In the genomic region with DNA sequence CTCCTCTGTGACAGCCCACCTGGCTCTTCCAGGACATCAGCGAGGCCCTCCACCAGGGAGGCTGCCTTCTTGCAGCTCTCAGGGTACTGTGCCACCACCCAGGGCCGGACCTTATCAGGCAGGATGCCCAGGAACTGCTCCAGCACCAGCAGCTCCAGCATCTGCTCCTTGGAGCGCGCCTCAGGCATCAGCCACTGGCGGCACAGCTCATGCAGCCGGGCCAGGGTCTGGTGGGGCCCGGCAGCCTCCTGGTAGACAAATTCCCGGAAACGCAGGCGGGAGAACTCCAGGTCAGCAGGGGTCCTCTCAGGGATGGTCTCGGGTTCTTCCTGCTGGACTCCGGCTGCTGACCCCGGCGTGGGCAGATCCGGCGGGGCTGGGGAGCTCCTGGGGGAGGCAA, we compare ENCODE assay signal across 21 cellular contexts. TPM values are rescaled to one million over a fixed set of nuclear protein-coding genes. Genes with fewer than 3 reads are reported as not detected.
"Had no signal": no experiment of that assay in that cellular context is flagged by ENCODE, and none has a peak within 500 bp of the region (broad histone marks: within the 10 kb centered on the region; RNA-seq: fewer than 3 reads in every experiment).

No MANE protein-coding gene starts in this region.

- H3K27ac ChIP-seq: RWPE1 had no signal

- H3K4me2 ChIP-seq: SK-N-SH had no signal

- H3K9me2 ChIP-seq: SK-N-SH had no signal

- H3K9ac ChIP-seq: SK-N-SH had no signal

- H3K4me3 ChIP-seq: MG63 had no signal

- H3K27me3 ChIP-seq: MG63 had no signal

- H3K9me3 ChIP-seq: SK-N-SH had no signal

- H3K36me3 ChIP-seq: MG63 had no signal

- DNase-seq: KBM-7, MG63, NCI-H1092, NCI-H1105 treated with DMSO at 0.1 percent for 48 hours, NCI-H1417 treated with DMSO at 0.1 percent for 48 hours, NCI-H146, NCI-H1694 treated with DMSO at 0.1 percent for 48 hours, NCI-H1930, NCI-H2081, NCI-H2107, NCI-H226, NCI-H446, NCI-H510A, NCI-H524 treated with DMSO at 0.1 percent for 48 hours, NCI-H69, NCI-H774, SHP77, SK-N-SH had no signal

RNA-seq across cellular contexts. Expression of a gene that starts 8.2 kb away (rescaled TPM):
- total RNA-seq: HT-29 had no signal

RNA-seq across cellular contexts. Expression of a gene that starts 30.8 kb away (rescaled TPM):
- total RNA-seq: HT-29 had no signal

RNA-seq across cellular contexts. Expression of a gene that starts 56.0 kb away (rescaled TPM):
- total RNA-seq: HT-29, SK-MEL-5 had no signal
